In genomic region chr12:122752464-122753212, GRCh38 we compare ENCODE assay signal across 1 cellular context.
TF ChIP-seq lines count a peak whose summit lies in the region.

Gene DENR (plus strand): TSS chr12:122752824. CDS start chr12:122753702, 878 bp downstream.

TF ChIP-seq in K562, 482 proteins besides CTCF, POLR2A, EP300 and RAD21 (continued from another document and continues in another):
- TF ChIP-seq MGA (IDR thresholded peaks at IDR 0.05) = no peak; the same call in 1 of the 2 replicates
- TF ChIP-seq SRSF7 (optimal IDR thresholded peaks at IDR 0.05; ENCODE audit: low read depth, low read length) = no peak
- no peak for TF ChIP-seq MED1 (CRISPR knock-in tag; IDR thresholded peaks at IDR 0.05; ENCODE audit: borderline replicate concordance)
- TF ChIP-seq XRCC3 (IDR thresholded peaks at IDR 0.05) = no peak
- TF ChIP-seq ZC3H11A (IDR thresholded peaks at IDR 0.05; ENCODE audit: low read depth, low read length) = no peak
- TF ChIP-seq HOMEZ (CRISPR knock-in tag; IDR thresholded peaks at IDR 0.05) = no peak
- no peak for TF ChIP-seq PATZ1 (CRISPR knock-in tag; IDR thresholded peaks at IDR 0.05; ENCODE audit: borderline replicate concordance)
- no peak for TF ChIP-seq ZNF134 (CRISPR knock-in tag; conservative IDR thresholded peaks at IDR 0.05)
- TF ChIP-seq LARP7 (IDR thresholded peaks at IDR 0.05) = peak; percentile 85; the same call in 1 of the 2 replicates
- no peak for TF ChIP-seq ZNF785 (CRISPR knock-in tag; IDR thresholded peaks at IDR 0.05)
- no peak for TF ChIP-seq SIX5 (IDR thresholded peaks at IDR 0.05; ENCODE audit: borderline replicate concordance in 1 of 2, insufficient read depth in 1 of 2, low read depth in 1 of 2, low read length in 2 of 2)
- TF ChIP-seq HMG20B (CRISPR knock-in tag; IDR thresholded peaks at IDR 0.05) = no peak
- TF ChIP-seq ZNF316 (IDR thresholded peaks at IDR 0.05) = peak; percentile 89
- peak; percentile 34 for TF ChIP-seq CTCFL (IDR thresholded peaks at IDR 0.05; ENCODE audit: borderline replicate concordance, insufficient read depth, low read depth, low read length, poor library complexity, severe bottlenecking)
- TF ChIP-seq ZFP30 (CRISPR knock-in tag; IDR thresholded peaks at IDR 0.05; ENCODE audit: borderline replicate concordance) = no peak
- TF ChIP-seq U2AF2 (optimal IDR thresholded peaks at IDR 0.05; ENCODE audit: low read depth, low read length) = no peak
- no peak for TF ChIP-seq ID3 (CRISPR knock-in tag; IDR thresholded peaks at IDR 0.05)
- TF ChIP-seq ID3 (tag; IDR thresholded peaks at IDR 0.05) = no peak
- no peak for TF ChIP-seq ZMIZ1 (IDR thresholded peaks at IDR 0.05; ENCODE audit: low read depth in 2 of 2, low read length in 2 of 2)
- TF ChIP-seq SETDB1 (IDR thresholded peaks at IDR 0.05; ENCODE audit: low read length) = no peak
- peak; percentile 77; the same call in 1 of the 2 replicates for TF ChIP-seq CBX1 (IDR thresholded peaks at IDR 0.05; ENCODE audit: low read depth)
- TF ChIP-seq BRF2 (IDR thresholded peaks at IDR 0.05; ENCODE audit: borderline replicate concordance, insufficient read depth, insufficient read length) = no peak
- TF ChIP-seq DNMT1 (IDR thresholded peaks at IDR 0.05) = no peak
- no peak for TF ChIP-seq TGIF2 (CRISPR knock-in tag; IDR thresholded peaks at IDR 0.05)
- peak; percentile 64 for TF ChIP-seq CREB1 (IDR thresholded peaks at IDR 0.05)
- TF ChIP-seq CREB1 (CRISPR knock-in tag; IDR thresholded peaks at IDR 0.05) = peak; percentile 79
- no peak for TF ChIP-seq SMAD2 (IDR thresholded peaks at IDR 0.05; ENCODE audit: low read depth, low read length)
- TF ChIP-seq ZNF165 (CRISPR knock-in tag; IDR thresholded peaks at IDR 0.05; ENCODE audit: borderline replicate concordance) = no peak
- no peak for TF ChIP-seq CCAR2 (IDR thresholded peaks at IDR 0.05; ENCODE audit: low read depth, low read length)
- TF ChIP-seq KDM5B (IDR thresholded peaks at IDR 0.05; ENCODE audit: insufficient replicate concordance, low read depth, low read length) = peak; percentile 79
- no peak for TF ChIP-seq ZKSCAN1 (IDR thresholded peaks at IDR 0.05; ENCODE audit: low read depth, low read length)
- TF ChIP-seq MNT (conservative IDR thresholded peaks at IDR 0.05) = peak; percentile 89 to 94
- no peak for TF ChIP-seq ZNF217 (CRISPR knock-in tag; IDR thresholded peaks at IDR 0.05)
- TF ChIP-seq SP1 (CRISPR knock-in tag; IDR thresholded peaks at IDR 0.05) = peak; percentile 98
- TF ChIP-seq PURB (CRISPR knock-in tag; IDR thresholded peaks at IDR 0.05; ENCODE audit: low read depth) = no peak
- peak; percentile 13 for TF ChIP-seq ZNF146 (CRISPR knock-in tag; IDR thresholded peaks at IDR 0.05; ENCODE audit: unreplicated experiment)
